Comparison of ENCODE assay signal across 13 cellular contexts in genomic region chr14:89317051-89317691, GRCh38.
A peak's percentile ranks its signal among the peaks of the same experiment; 100 is the strongest.
DNase-seq lines count a peak whose midpoint lies in the region; ATAC-seq and TF ChIP-seq lines count a peak whose summit lies in the region.
"Had no signal": no experiment of that assay in that cellular context is flagged by ENCODE, and none has a peak within 500 bp of the region (broad histone marks: within the 10 kb centered on the region; RNA-seq: fewer than 3 reads in every experiment).

No MANE protein-coding gene starts in this region.

- no peak overlapping the region for H3K18ac ChIP-seq in H9 (ENCODE audit: insufficient read length, low read depth, low read length)

- no CpG with 5 or more reads among the region's 4 CpGs for WGBS in H9 (ENCODE audit: extremely low coverage, insufficient read length, low lambda C conversion rate)

- H3T11ph ChIP-seq in H9 (ENCODE audit: low read length) = no peak overlapping the region

- no peak overlapping the region for H3K4me2 ChIP-seq in H9 (ENCODE audit: insufficient read depth, insufficient read length, low read length)

- H3K27ac Mint-ChIP-seq in activated naive CD4-positive, alpha-beta T cell treated with anti-CD3 and anti-CD28 coated beads, Interleukin-2, amount 50 U/mL, for 24 hours = peak overlapping the region; percentile 23
- peak overlapping the region in 2 of 3 experiments; percentile 62 to 85; a peak in 4 of 7 replicates for H3K27ac Mint-ChIP-seq in H9
- peak overlapping the region; percentile 64 for H3K27ac Mint-ChIP-seq in stimulated activated memory B cell treated with anti-CD40 and anti-IgM and Interleukin-4, amounts not matched to agents 10 μg/mL and 1 μg/mL and 100 μg/mL, for 72 hours

- no peak overlapping the region for H3K14ac ChIP-seq in H9 (ENCODE audit: insufficient read depth, low read length)

- no peak overlapping the region for H2AFZ ChIP-seq in H9 (ENCODE audit: low read length)

- no peak overlapping the region for H2BK5ac ChIP-seq in H9 (ENCODE audit: insufficient read length, low read length)

- no peak overlapping the region for H2BK15ac ChIP-seq in H9 (ENCODE audit: low read depth, low read length)

- no peaks in the 10 kb centered on the region for H3K23me2 ChIP-seq in H9 (ENCODE audit: insufficient read length, low read depth, low read length, poor library complexity, severe bottlenecking)

- peaks cover 9% of the 10 kb centered on the region for H3K9me3 ChIP-seq in H9 (ENCODE audit: control insufficient read depth, low read depth, low read length)

- no peaks in the 10 kb centered on the region for H4K20me1 ChIP-seq in H9 (ENCODE audit: control insufficient read depth, insufficient read depth, insufficient read length)

- H3K27me3 Mint-ChIP-seq in activated naive CD4-positive, alpha-beta T cell treated with anti-CD3 and anti-CD28 coated beads, Interleukin-2, amount 50 U/mL, for 24 hours = no peaks in the 10 kb centered on the region
- H3K27me3 Mint-ChIP-seq in H9 (ENCODE audit: low read depth) = no peaks in the 10 kb centered on the region
- H3K27me3 Mint-ChIP-seq in stimulated activated memory B cell treated with anti-CD40 and anti-IgM and Interleukin-4, amounts not matched to agents 10 μg/mL and 1 μg/mL and 100 μg/mL, for 72 hours = no peaks in the 10 kb centered on the region

- H4K91ac ChIP-seq in H9 (ENCODE audit: insufficient read length, low read depth, low read length) = no peak overlapping the region

- H4K5ac ChIP-seq in H9 (ENCODE audit: insufficient read length, low read depth, low read length) = no peak overlapping the region

- peak; percentile 54 for ATAC-seq in HG03439 (IDR thresholded peaks at IDR 0.05; ENCODE audit: unreplicated experiment)
- peak; percentile 66 for ATAC-seq in stimulated activated memory B cell treated with anti-CD40 and anti-IgM and Interleukin-4, amounts not matched to agents 10 μg/mL and 1 μg/mL and 100 μg/mL, for 72 hours
- ATAC-seq: esophagus mucosa had no signal

- no peak overlapping the region for H3K9ac ChIP-seq in H9 (ENCODE audit: extremely low read depth, insufficient read length, low read length)

- H3K36me3 Mint-ChIP-seq in activated naive CD4-positive, alpha-beta T cell treated with anti-CD3 and anti-CD28 coated beads, Interleukin-2, amount 50 U/mL, for 24 hours = peaks cover 30% of the 10 kb centered on the region
- peaks cover 58 to 73% (median 66%) of the 10 kb centered on the region in 3 experiments for H3K36me3 Mint-ChIP-seq in H9 (ENCODE audit: insufficient read depth in 1 of 3, low read depth in 3 of 3)
- H3K36me3 Mint-ChIP-seq in stimulated activated memory B cell treated with anti-CD40 and anti-IgM and Interleukin-4, amounts not matched to agents 10 μg/mL and 1 μg/mL and 100 μg/mL, for 72 hours = peaks cover 54% of the 10 kb centered on the region

- no peak overlapping the region for H2BK20ac ChIP-seq in H9 (ENCODE audit: low read depth, low read length, poor library complexity, severe bottlenecking)

- H3K4me3 Mint-ChIP-seq in activated naive CD4-positive, alpha-beta T cell treated with anti-CD3 and anti-CD28 coated beads, Interleukin-2, amount 50 U/mL, for 24 hours = no peak overlapping the region
- H3K4me3 Mint-ChIP-seq in H9 = peak overlapping the region in 1 of 2 experiments; percentile 44; a peak in 1 of 5 replicates
- H3K4me3 Mint-ChIP-seq in stimulated activated memory B cell treated with anti-CD40 and anti-IgM and Interleukin-4, amounts not matched to agents 10 μg/mL and 1 μg/mL and 100 μg/mL, for 72 hours = no peak overlapping the region

- TF ChIP-seq CTCF in H9 (conservative IDR thresholded peaks at IDR 0.05) = no peak

- peaks cover 75% of the 10 kb centered on the region for H3K4me1 Mint-ChIP-seq in activated naive CD4-positive, alpha-beta T cell treated with anti-CD3 and anti-CD28 coated beads, Interleukin-2, amount 50 U/mL, for 24 hours
- peaks cover 18 to 23% of the 10 kb centered on the region in 2 experiments for H3K4me1 Mint-ChIP-seq in H9
- H3K4me1 Mint-ChIP-seq in stimulated activated memory B cell treated with anti-CD40 and anti-IgM and Interleukin-4, amounts not matched to agents 10 μg/mL and 1 μg/mL and 100 μg/mL, for 72 hours = peaks cover 50% of the 10 kb centered on the region

- H3K27me3 ChIP-seq in H9 (ENCODE audit: insufficient read depth, low read length) = no peaks in the 10 kb centered on the region

- no peak overlapping the region for H4K8ac ChIP-seq in H9 (replicated peaks; ENCODE audit: insufficient read length, low read depth, low read length)

- no peak overlapping the region for H2BK12ac ChIP-seq in H9 (ENCODE audit: insufficient read length, low read depth, low read length)

- peaks cover 14% of the 10 kb centered on the region for H3K79me1 ChIP-seq in H9 (ENCODE audit: insufficient read depth, low read depth, low read length, poor library complexity, severe bottlenecking)

- no peak overlapping the region for H2AK5ac ChIP-seq in H9 (ENCODE audit: insufficient read length, low read length)

- peaks cover 2% of the 10 kb centered on the region; the same call in 1 of the 2 replicates for H3K4me1 ChIP-seq in H9 (ENCODE audit: insufficient read depth, low read length)

- peaks cover 31% of the 10 kb centered on the region; the same call in 1 of the 2 replicates for H3K79me2 ChIP-seq in H9 (ENCODE audit: insufficient read depth, low read length)

- H3K9me3 Mint-ChIP-seq in activated naive CD4-positive, alpha-beta T cell treated with anti-CD3 and anti-CD28 coated beads, Interleukin-2, amount 50 U/mL, for 24 hours = no peaks in the 10 kb centered on the region
- peaks cover 25 to 27% of the 10 kb centered on the region in 2 experiments for H3K9me3 Mint-ChIP-seq in H9
- H3K9me3 Mint-ChIP-seq in stimulated activated memory B cell treated with anti-CD40 and anti-IgM and Interleukin-4, amounts not matched to agents 10 μg/mL and 1 μg/mL and 100 μg/mL, for 72 hours = peaks cover 10% of the 10 kb centered on the region

- no peak overlapping the region for H3K27ac ChIP-seq in H9 (ENCODE audit: insufficient read length, low read depth, low read length)
- H3K27ac ChIP-seq: RWPE1 had no signal

- H2BK120ac ChIP-seq in H9 (ENCODE audit: low read depth, low read length, poor library complexity, severe bottlenecking) = no peak overlapping the region

- H3K4ac ChIP-seq in H9 (ENCODE audit: low read depth, low read length) = no peak overlapping the region

- H3K56ac ChIP-seq in H9 (ENCODE audit: insufficient read length, low read depth, low read length) = no peak overlapping the region

- DNase-seq in activated naive CD4-positive, alpha-beta T cell treated with Interleukin-2 at 50 U/mL for 16 hours = no peak
- DNase-seq in H9 = no peak
- DNase-seq in NCI-H524 treated with DMSO at 0.1 percent for 48 hours (lab: John Stamatoyannopoulos, UW) = no peak
- DNase-seq in stimulated activated CD4-positive, alpha-beta T cell treated with anti-CD3 and anti-CD28 coated beads, Interleukin-12 subunit alpha, Interleukin-12 subunit beta, amount 100 ng/mL, for 4 hours = no peak
- DNase-seq in UCSD-AML1 (lab: John Stamatoyannopoulos, UW; ENCODE audit: unreplicated experiment) = no peak
- DNase-seq: anterior cingulate cortex, kidney, NCI-H146 had no signal

- H3K23ac ChIP-seq in H9 (ENCODE audit: insufficient read length, low read depth, low read length) = no peak overlapping the region

Comparison
In these comparisons a context has a peak if more than half of its experiments do, and no peak if none do; other contexts are left out.
1. H3K27ac Mint-ChIP-seq: peak in every context shown above with its lines; median percentile 74 in H9; 64 in stimulated activated memory B cell treated with anti-CD40 and anti-IgM and Interleukin-4, amounts not matched to agents 10 μg/mL and 1 μg/mL and 100 μg/mL, for 72 hours; 23 in activated naive CD4-positive, alpha-beta T cell treated with anti-CD3 and anti-CD28 coated beads, Interleukin-2, amount 50 U/mL, for 24 hours.